1 cellular context compared by ENCODE assay signal in genomic region chr11:30322826-30323710, GRCh38.
TF ChIP-seq lines count a peak whose summit lies in the region.

ARL14EP (plus strand) TSS chr11:30323104; CDS start chr11:30330949, 7,845 bp downstream.

TF ChIP-seq in K562, 482 proteins besides CTCF, POLR2A, EP300 and RAD21 (continued from another document and continues in another):
- TF ChIP-seq, protein P1, sequence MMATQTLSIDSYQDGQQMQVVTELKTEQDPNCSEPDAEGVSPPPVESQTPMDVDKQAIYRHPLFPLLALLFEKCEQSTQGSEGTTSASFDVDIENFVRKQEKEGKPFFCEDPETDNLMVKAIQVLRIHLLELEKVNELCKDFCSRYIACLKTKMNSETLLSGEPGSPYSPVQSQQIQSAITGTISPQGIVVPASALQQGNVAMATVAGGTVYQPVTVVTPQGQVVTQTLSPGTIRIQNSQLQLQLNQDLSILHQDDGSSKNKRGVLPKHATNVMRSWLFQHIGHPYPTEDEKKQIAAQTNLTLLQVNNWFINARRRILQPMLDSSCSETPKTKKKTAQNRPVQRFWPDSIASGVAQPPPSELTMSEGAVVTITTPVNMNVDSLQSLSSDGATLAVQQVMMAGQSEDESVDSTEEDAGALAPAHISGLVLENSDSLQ (IDR thresholded peaks at IDR 0.05), result peak; percentile 42; the same call in 1 of the 2 replicates
- TF ChIP-seq PML (IDR thresholded peaks at IDR 0.05; ENCODE audit: low read length) (peak; percentile 76), CBX3 (IDR thresholded peaks at IDR 0.05; ENCODE audit: borderline replicate concordance in 1 of 2, low read length in 2 of 2) (peak in 1 of 2 experiments; percentile 85; a peak in 2 of 3 replicates), NRF1 (conservative IDR thresholded peaks at IDR 0.05 in 1 of 2, IDR thresholded peaks at IDR 0.05 in 1 of 2) (peak; percentile 45 to 61; a peak in 3 of 4 replicates), ZNF121 (CRISPR knock-in tag; conservative IDR thresholded peaks at IDR 0.05) (no peak), TRIM24 (IDR thresholded peaks at IDR 0.05) (peak in 1 of 2 experiments; percentile 51; a peak in 2 of 4 replicates), SLC30A9 (CRISPR knock-in tag; IDR thresholded peaks at IDR 0.05) (no peak), PRPF4 (IDR thresholded peaks at IDR 0.05; ENCODE audit: insufficient read depth, low read depth, low read length, poor library complexity, severe bottlenecking) (peak; percentile 26), NBN (IDR thresholded peaks at IDR 0.05; ENCODE audit: low read depth) (0 out of 2 replicates have a peak, but pooled peaks have one; percentile 23), ZNF395 (CRISPR knock-in tag; IDR thresholded peaks at IDR 0.05) (peak; percentile 77), FIP1L1 (IDR thresholded peaks at IDR 0.05; ENCODE audit: low read depth, low read length, poor library complexity, severe bottlenecking) (peak; percentile 61), TARDBP (IDR thresholded peaks at IDR 0.05) (no peak), AFF1 (IDR thresholded peaks at IDR 0.05; ENCODE audit: low read depth in 1 of 2, partially characterized antibody in 2 of 2) (no peak), SUPT5H (IDR thresholded peaks at IDR 0.05) (peak; percentile 97), JUN (IDR thresholded peaks at IDR 0.05; ENCODE audit: borderline replicate concordance, low read depth, low read length) (0 out of 2 replicates have a peak, but pooled peaks have one; percentile 3), JUN (CRISPR knock-in tag; IDR thresholded peaks at IDR 0.05; ENCODE audit: borderline replicate concordance) (0 out of 2 replicates have a peak, but pooled peaks have one; percentile 43), ZNF41 (CRISPR knock-in tag; conservative IDR thresholded peaks at IDR 0.05) (no peak), PHF8 (IDR thresholded peaks at IDR 0.05; ENCODE audit: borderline replicate concordance, low read length) (peak; percentile 99), U2AF1 (optimal IDR thresholded peaks at IDR 0.05; ENCODE audit: low read depth, low read length) (peak; percentile 27), GABPA (tag; conservative IDR thresholded peaks at IDR 0.05; ENCODE audit: low read depth) (peak; percentile 95), NKRF (IDR thresholded peaks at IDR 0.05; ENCODE audit: borderline replicate concordance) (peak; percentile 95), E2F1 (CRISPR knock-in tag; IDR thresholded peaks at IDR 0.05) (no peak), DIDO1 (tag; IDR thresholded peaks at IDR 0.05; ENCODE audit: low read depth) (peak; percentile 54; the same call in 1 of the 2 replicates), SIN3B (IDR thresholded peaks at IDR 0.05; ENCODE audit: low read depth) (peak; percentile 33; the same call in 1 of the 2 replicates), RNF2 (IDR thresholded peaks at IDR 0.05) (peak; percentile 70; the same call in 1 of the 2 replicates), TRIM28 (IDR thresholded peaks at IDR 0.05) (no peak), ZBTB7A (IDR thresholded peaks at IDR 0.05; ENCODE audit: borderline replicate concordance, control insufficient read depth, low read depth, low read length) (peak; percentile 63; the same call in 1 of the 2 replicates), TCF7 (IDR thresholded peaks at IDR 0.05; ENCODE audit: borderline replicate concordance) (0 out of 2 replicates have a peak, but pooled peaks have one; percentile 35), POLR2AphosphoS5 (IDR thresholded peaks at IDR 0.05; ENCODE audit: control insufficient read depth, insufficient read depth, low read depth, low read length) (peak; percentile 92), SP2 (IDR thresholded peaks at IDR 0.05; ENCODE audit: extremely low read depth, low read depth, low read length, poor library complexity, severe bottlenecking) (peak; percentile 100)
- TF ChIP-seq, protein P2, sequence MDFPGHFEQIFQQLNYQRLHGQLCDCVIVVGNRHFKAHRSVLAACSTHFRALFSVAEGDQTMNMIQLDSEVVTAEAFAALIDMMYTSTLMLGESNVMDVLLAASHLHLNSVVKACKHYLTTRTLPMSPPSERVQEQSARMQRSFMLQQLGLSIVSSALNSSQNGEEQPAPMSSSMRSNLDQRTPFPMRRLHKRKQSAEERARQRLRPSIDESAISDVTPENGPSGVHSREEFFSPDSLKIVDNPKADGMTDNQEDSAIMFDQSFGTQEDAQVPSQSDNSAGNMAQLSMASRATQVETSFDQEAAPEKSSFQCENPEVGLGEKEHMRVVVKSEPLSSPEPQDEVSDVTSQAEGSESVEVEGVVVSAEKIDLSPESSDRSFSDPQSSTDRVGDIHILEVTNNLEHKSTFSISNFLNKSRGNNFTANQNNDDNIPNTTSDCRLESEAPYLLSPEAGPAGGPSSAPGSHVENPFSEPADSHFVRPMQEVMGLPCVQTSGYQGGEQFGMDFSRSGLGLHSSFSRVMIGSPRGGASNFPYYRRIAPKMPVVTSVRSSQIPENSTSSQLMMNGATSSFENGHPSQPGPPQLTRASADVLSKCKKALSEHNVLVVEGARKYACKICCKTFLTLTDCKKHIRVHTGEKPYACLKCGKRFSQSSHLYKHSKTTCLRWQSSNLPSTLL (IDR thresholded peaks at IDR 0.05), result no peak
- TF ChIP-seq, protein P3, sequence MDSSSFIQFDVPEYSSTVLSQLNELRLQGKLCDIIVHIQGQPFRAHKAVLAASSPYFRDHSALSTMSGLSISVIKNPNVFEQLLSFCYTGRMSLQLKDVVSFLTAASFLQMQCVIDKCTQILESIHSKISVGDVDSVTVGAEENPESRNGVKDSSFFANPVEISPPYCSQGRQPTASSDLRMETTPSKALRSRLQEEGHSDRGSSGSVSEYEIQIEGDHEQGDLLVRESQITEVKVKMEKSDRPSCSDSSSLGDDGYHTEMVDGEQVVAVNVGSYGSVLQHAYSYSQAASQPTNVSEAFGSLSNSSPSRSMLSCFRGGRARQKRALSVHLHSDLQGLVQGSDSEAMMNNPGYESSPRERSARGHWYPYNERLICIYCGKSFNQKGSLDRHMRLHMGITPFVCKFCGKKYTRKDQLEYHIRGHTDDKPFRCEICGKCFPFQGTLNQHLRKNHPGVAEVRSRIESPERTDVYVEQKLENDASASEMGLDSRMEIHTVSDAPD (CRISPR knock-in tag; IDR thresholded peaks at IDR 0.05), result no peak
- TF ChIP-seq, protein P4, sequence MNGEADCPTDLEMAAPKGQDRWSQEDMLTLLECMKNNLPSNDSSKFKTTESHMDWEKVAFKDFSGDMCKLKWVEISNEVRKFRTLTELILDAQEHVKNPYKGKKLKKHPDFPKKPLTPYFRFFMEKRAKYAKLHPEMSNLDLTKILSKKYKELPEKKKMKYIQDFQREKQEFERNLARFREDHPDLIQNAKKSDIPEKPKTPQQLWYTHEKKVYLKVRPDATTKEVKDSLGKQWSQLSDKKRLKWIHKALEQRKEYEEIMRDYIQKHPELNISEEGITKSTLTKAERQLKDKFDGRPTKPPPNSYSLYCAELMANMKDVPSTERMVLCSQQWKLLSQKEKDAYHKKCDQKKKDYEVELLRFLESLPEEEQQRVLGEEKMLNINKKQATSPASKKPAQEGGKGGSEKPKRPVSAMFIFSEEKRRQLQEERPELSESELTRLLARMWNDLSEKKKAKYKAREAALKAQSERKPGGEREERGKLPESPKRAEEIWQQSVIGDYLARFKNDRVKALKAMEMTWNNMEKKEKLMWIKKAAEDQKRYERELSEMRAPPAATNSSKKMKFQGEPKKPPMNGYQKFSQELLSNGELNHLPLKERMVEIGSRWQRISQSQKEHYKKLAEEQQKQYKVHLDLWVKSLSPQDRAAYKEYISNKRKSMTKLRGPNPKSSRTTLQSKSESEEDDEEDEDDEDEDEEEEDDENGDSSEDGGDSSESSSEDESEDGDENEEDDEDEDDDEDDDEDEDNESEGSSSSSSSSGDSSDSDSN (IDR thresholded peaks at IDR 0.05; ENCODE audit: borderline replicate concordance in 1 of 2, low read depth in 2 of 2, low read length in 2 of 2), result peak in 1 of 2 experiments; percentile 62; a peak in 2 of 4 replicates
- TF ChIP-seq, protein P5, sequence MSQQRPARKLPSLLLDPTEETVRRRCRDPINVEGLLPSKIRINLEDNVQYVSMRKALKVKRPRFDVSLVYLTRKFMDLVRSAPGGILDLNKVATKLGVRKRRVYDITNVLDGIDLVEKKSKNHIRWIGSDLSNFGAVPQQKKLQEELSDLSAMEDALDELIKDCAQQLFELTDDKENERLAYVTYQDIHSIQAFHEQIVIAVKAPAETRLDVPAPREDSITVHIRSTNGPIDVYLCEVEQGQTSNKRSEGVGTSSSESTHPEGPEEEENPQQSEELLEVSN (IDR thresholded peaks at IDR 0.05; ENCODE audit: borderline replicate concordance in 1 of 2, extremely low read depth in 1 of 2, insufficient read depth in 1 of 2, insufficient read length in 1 of 2, low read depth in 1 of 2, low read length in 1 of 2, poor library complexity in 1 of 2, severe bottlenecking in 1 of 2), result peak; percentile 74 to 77
- TF ChIP-seq, protein P6, sequence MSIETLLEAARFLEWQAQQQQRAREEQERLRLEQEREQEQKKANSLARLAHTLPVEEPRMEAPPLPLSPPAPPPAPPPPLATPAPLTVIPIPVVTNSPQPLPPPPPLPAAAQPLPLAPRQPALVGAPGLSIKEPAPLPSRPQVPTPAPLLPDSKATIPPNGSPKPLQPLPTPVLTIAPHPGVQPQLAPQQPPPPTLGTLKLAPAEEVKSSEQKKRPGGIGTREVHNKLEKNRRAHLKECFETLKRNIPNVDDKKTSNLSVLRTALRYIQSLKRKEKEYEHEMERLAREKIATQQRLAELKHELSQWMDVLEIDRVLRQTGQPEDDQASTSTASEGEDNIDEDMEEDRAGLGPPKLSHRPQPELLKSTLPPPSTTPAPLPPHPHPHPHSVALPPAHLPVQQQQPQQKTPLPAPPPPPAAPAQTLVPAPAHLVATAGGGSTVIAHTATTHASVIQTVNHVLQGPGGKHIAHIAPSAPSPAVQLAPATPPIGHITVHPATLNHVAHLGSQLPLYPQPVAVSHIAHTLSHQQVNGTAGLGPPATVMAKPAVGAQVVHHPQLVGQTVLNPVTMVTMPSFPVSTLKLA (conservative IDR thresholded peaks at IDR 0.05), result peak; percentile 87 to 94
